ENCODE assay signal across 1 cellular context in the genomic region with DNA sequence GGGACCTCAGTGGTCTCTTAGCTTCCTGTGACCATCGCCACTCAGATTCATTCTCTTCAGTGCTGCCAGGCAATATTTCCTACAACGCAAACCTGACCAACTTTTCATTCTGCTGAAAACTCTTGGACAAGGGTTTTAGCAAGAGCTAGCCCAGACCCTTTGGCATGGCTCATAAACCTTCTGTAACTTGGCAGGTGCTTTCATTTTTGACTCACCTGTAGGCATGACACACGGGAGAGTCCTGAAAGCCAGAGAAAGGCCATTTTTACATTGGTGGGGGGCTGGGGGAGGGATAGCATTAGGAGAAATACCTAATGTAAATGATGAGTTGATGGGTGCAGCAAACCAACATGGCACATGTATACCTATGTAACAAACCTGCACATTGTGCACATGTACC. TPM values are rescaled to one million over a fixed set of nuclear protein-coding genes. Genes with fewer than 3 reads are reported as not detected.
"Had no signal": no experiment of that assay in that cellular context is flagged by ENCODE, and none has a peak within 500 bp of the region (broad histone marks: within the 10 kb centered on the region; RNA-seq: fewer than 3 reads in every experiment).

No MANE protein-coding gene starts in this region.

RNA-seq across cellular contexts. Expression of gene NRN1, which starts 38.7 kb away (rescaled TPM):
- total RNA-seq: bronchial epithelial cell had no signal
